In genomic region chr20:18176318-18176785, GRCh38 we compare ENCODE assay signal across 1 cellular context.
TF ChIP-seq lines count a peak whose summit lies in the region.

No MANE protein-coding gene starts in this region.

TF ChIP-seq in K562, 482 proteins besides CTCF, POLR2A, EP300 and RAD21 (continues in another document):
- TF ChIP-seq ZNF75A (CRISPR knock-in tag; IDR thresholded peaks at IDR 0.05) (no peak), U2AF1 (optimal IDR thresholded peaks at IDR 0.05; ENCODE audit: low read depth, low read length) (no peak), MECOM (CRISPR knock-in tag; IDR thresholded peaks at IDR 0.05) (peak; percentile 82; the same call in 1 of the 2 replicates), RCOR1 (IDR thresholded peaks at IDR 0.05; ENCODE audit: borderline replicate concordance in 1 of 2, low read depth in 2 of 2, low read length in 2 of 2) (0 out of 4 replicates have a peak, but pooled peaks of 1 of the 2 experiments have one; percentile 5), E4F1 (CRISPR knock-in tag; IDR thresholded peaks at IDR 0.05; ENCODE audit: borderline replicate concordance) (no peak), ZBTB8A (IDR thresholded peaks at IDR 0.05; ENCODE audit: partially characterized antibody) (no peak), USF2 (CRISPR knock-in tag; IDR thresholded peaks at IDR 0.05) (no peak), NR4A1 (CRISPR knock-in tag; IDR thresholded peaks at IDR 0.05) (no peak), NR4A1 (tag; IDR thresholded peaks at IDR 0.05) (0 out of 2 replicates have a peak, but pooled peaks have one; percentile 39), ZNF583 (CRISPR knock-in tag; IDR thresholded peaks at IDR 0.05) (no peak), PML (IDR thresholded peaks at IDR 0.05; ENCODE audit: low read length) (no peak), BRCA1 (IDR thresholded peaks at IDR 0.05) (no peak), BRCA1 (CRISPR knock-in tag; IDR thresholded peaks at IDR 0.05) (no peak), ZBTB33 (CRISPR knock-in tag; IDR thresholded peaks at IDR 0.05) (peak; percentile 89), CEBPG (CRISPR knock-in tag; IDR thresholded peaks at IDR 0.05) (peak; percentile 83), CEBPG (tag; conservative IDR thresholded peaks at IDR 0.05 in 1 of 2, IDR thresholded peaks at IDR 0.05 in 1 of 2) (peak in 1 of 2 experiments; percentile 88; a peak in 2 of 4 replicates), PCBP1 (IDR thresholded peaks at IDR 0.05; ENCODE audit: low read depth, low read length, poor library complexity, severe bottlenecking) (no peak), L3MBTL2 (IDR thresholded peaks at IDR 0.05) (peak; percentile 49), ZNF407 (IDR thresholded peaks at IDR 0.05; ENCODE audit: low read depth) (no peak), CEBPB (tag; IDR thresholded peaks at IDR 0.05) (peak; percentile 64), MTA2 (IDR thresholded peaks at IDR 0.05; ENCODE audit: low read depth) (no peak), MGA (IDR thresholded peaks at IDR 0.05) (peak; percentile 35), ZNF740 (CRISPR knock-in tag; IDR thresholded peaks at IDR 0.05) (no peak), ZNF740 (tag; IDR thresholded peaks at IDR 0.05) (no peak), MEF2D (tag; conservative IDR thresholded peaks at IDR 0.05; ENCODE audit: low read depth) (no peak), ZNF511 (CRISPR knock-in tag; IDR thresholded peaks at IDR 0.05) (no peak), CHCHD3 (CRISPR knock-in tag; IDR thresholded peaks at IDR 0.05) (no peak)
